In genomic region chr9:129549139-129549538, GRCh38 we compare ENCODE assay signal across 9 cellular contexts.
A peak's percentile ranks its signal among the peaks of the same experiment; 100 is the strongest.
DNase-seq lines count a peak whose midpoint lies in the region; ATAC-seq and TF ChIP-seq lines count a peak whose summit lies in the region.
"Had no signal": no experiment of that assay in that cellular context is flagged by ENCODE, and none has a peak within 500 bp of the region (broad histone marks: within the 10 kb centered on the region; RNA-seq: fewer than 3 reads in every experiment).

No MANE protein-coding gene starts in this region.

- no peak overlapping the region for H3K27ac ChIP-seq in fibroblast of lung (ENCODE audit: insufficient read depth, low read length)
- peak overlapping the region; percentile 88 for H3K27ac ChIP-seq in urinary bladder (ENCODE audit: low read depth)
- H3K27ac ChIP-seq: SJSA1 had no signal

- no peak overlapping the region for H3K9ac ChIP-seq in fibroblast of lung (ENCODE audit: insufficient read depth, low read length)

- no peaks in the 10 kb centered on the region for H3K9me3 Mint-ChIP-seq in activated naive CD4-positive, alpha-beta T cell treated with anti-CD3 and anti-CD28 coated beads for 36 hours
- no peaks in the 10 kb centered on the region for H3K9me3 Mint-ChIP-seq in activated naive CD4-positive, alpha-beta T cell treated with anti-CD3 and anti-CD28 coated beads, Interleukin-2, amount 50 U/mL, for 72 hours
- no peaks in the 10 kb centered on the region for H3K9me3 Mint-ChIP-seq in nephron

- peaks cover 7% of the 10 kb centered on the region for H3K4me1 Mint-ChIP-seq in activated naive CD4-positive, alpha-beta T cell treated with anti-CD3 and anti-CD28 coated beads for 36 hours (ENCODE audit: low read depth)
- peaks cover 29% of the 10 kb centered on the region for H3K4me1 Mint-ChIP-seq in nephron

- peaks cover 29% of the 10 kb centered on the region for H3K27me3 Mint-ChIP-seq in activated naive CD4-positive, alpha-beta T cell treated with anti-CD3 and anti-CD28 coated beads for 36 hours (ENCODE audit: low read depth)
- H3K27me3 Mint-ChIP-seq in nephron (ENCODE audit: low read depth), result peaks cover 8% of the 10 kb centered on the region

- no peaks in the 10 kb centered on the region for H3K79me2 ChIP-seq in fibroblast of lung (ENCODE audit: control insufficient read depth, insufficient read depth, low read length)

- H3K27ac Mint-ChIP-seq in activated naive CD4-positive, alpha-beta T cell treated with anti-CD3 and anti-CD28 coated beads for 36 hours, result no peak overlapping the region
- peak overlapping the region in 1 of 2 donors; percentile 85 for H3K27ac Mint-ChIP-seq in activated naive CD4-positive, alpha-beta T cell treated with anti-CD3 and anti-CD28 coated beads, Interleukin-2, amount 50 U/mL, for 72 hours
- H3K27ac Mint-ChIP-seq in nephron, result peak overlapping the region; percentile 96 to 98 (median 97)

- H3K4me2 ChIP-seq in fibroblast of lung (ENCODE audit: extremely low read depth, insufficient read depth, low read length), result peak overlapping the region; percentile 62

- peak overlapping the region; percentile 4 for H2AFZ ChIP-seq in fibroblast of lung (ENCODE audit: low read length)

- WGBS in urinary bladder, result 63% methylated on average over 7 of the region's 7 CpGs

- H3K4me1 ChIP-seq in fibroblast of lung (ENCODE audit: control insufficient read depth, extremely low read depth, insufficient read depth, low read length) (peaks cover 13% of the 10 kb centered on the region), urinary bladder (ENCODE audit: insufficient read depth) (no peaks in the 10 kb centered on the region)

- H3K27me3 ChIP-seq in fibroblast of lung (ENCODE audit: control insufficient read depth, insufficient read depth, low read length), result no peaks in the 10 kb centered on the region
- H3K27me3 ChIP-seq: SJSA1 had no signal

- intact Hi-C loops in activated naive CD4-positive, alpha-beta T cell treated with anti-CD3 and anti-CD28 coated beads for 36 hours (cut with micrococcal nuclease), result no loop called here

- no peak for ATAC-seq in activated naive CD4-positive, alpha-beta T cell treated with anti-CD3 and anti-CD28 coated beads, Interleukin-2, amount 50 U/mL, for 72 hours
- ATAC-seq in HG03565 (IDR thresholded peaks at IDR 0.05; ENCODE audit: unreplicated experiment) (no peak), GM21737 (IDR thresholded peaks at IDR 0.05; ENCODE audit: unreplicated experiment) (no peak), HG03108 (IDR thresholded peaks at IDR 0.05; ENCODE audit: unreplicated experiment) (no peak)

- H3K4me3 ChIP-seq in fibroblast of lung (replicated peaks in 1 of 4; ENCODE audit: control extremely low read depth in 1 of 4, insufficient read depth in 1 of 4, low read depth in 3 of 4, low read length in 4 of 4), result peak overlapping the region in 1 of 4 experiments; percentile 56
- peak overlapping the region; percentile 46 for H3K4me3 ChIP-seq in urinary bladder (ENCODE audit: low read depth, low read length)

- H3K9me3 ChIP-seq in fibroblast of lung (ENCODE audit: control insufficient read depth, insufficient read depth, low read depth, low read length), result no peaks in the 10 kb centered on the region
- H3K9me3 ChIP-seq: SJSA1 had no signal

- H4K20me1 ChIP-seq in fibroblast of lung (ENCODE audit: control insufficient read depth, extremely low read depth, insufficient read depth, low read length), result no peaks in the 10 kb centered on the region

- no peaks in the 10 kb centered on the region for H3K36me3 ChIP-seq in fibroblast of lung (ENCODE audit: control insufficient read depth, insufficient read depth, low read length)
- H3K36me3 ChIP-seq in urinary bladder (ENCODE audit: insufficient read depth), result no peaks in the 10 kb centered on the region
- H3K36me3 ChIP-seq: SJSA1 had no signal

- CTCF ChIA-PET in activated naive CD4-positive, alpha-beta T cell treated with anti-CD3 and anti-CD28 coated beads for 36 hours (lab: Charles Lee), result interaction anchor here (0.5 to 1.1 kb wide), 4 partner anchors 18 to 376 kb away, joined by 3 to 4 read pairs (median 3); no protein-coding TSS in a partner anchor

- H3K4me3 Mint-ChIP-seq in activated naive CD4-positive, alpha-beta T cell treated with anti-CD3 and anti-CD28 coated beads for 36 hours, result peak overlapping the region; percentile 58
- peak overlapping the region; percentile 89 to 92 (median 92) for H3K4me3 Mint-ChIP-seq in nephron

- H3K36me3 Mint-ChIP-seq in activated naive CD4-positive, alpha-beta T cell treated with anti-CD3 and anti-CD28 coated beads for 36 hours (ENCODE audit: low read depth), result no peaks in the 10 kb centered on the region
- peaks cover 0 to 6% of the 10 kb centered on the region in 2 donors for H3K36me3 Mint-ChIP-seq in activated naive CD4-positive, alpha-beta T cell treated with anti-CD3 and anti-CD28 coated beads, Interleukin-2, amount 50 U/mL, for 72 hours
- H3K36me3 Mint-ChIP-seq in nephron (ENCODE audit: low read depth), result no peaks in the 10 kb centered on the region

- DNase-seq in activated naive CD4-positive, alpha-beta T cell treated with anti-CD3 and anti-CD28 coated beads for 36 hours, result no peak
- no peak for DNase-seq in activated naive CD4-positive, alpha-beta T cell treated with anti-CD3 and anti-CD28 coated beads, Interleukin-2, amount 50 U/mL, for 72 hours (ENCODE audit: low spot score in 2 of 2)
- peak in 1 of 2 donors; percentile 20 for DNase-seq in fibroblast of lung (ENCODE audit: low read depth in 2 of 2)

- TF ChIP-seq CTCF in fibroblast of lung (conservative IDR thresholded peaks at IDR 0.05 in 1 of 2, IDR thresholded peaks at IDR 0.05 in 1 of 2; ENCODE audit: low read depth in 1 of 2, low read length in 2 of 2), result no peak
- no peak for TF ChIP-seq CTCF in nephron (IDR thresholded peaks at IDR 0.05; ENCODE audit: unreplicated experiment in 3 of 3)
